In the genomic region with DNA sequence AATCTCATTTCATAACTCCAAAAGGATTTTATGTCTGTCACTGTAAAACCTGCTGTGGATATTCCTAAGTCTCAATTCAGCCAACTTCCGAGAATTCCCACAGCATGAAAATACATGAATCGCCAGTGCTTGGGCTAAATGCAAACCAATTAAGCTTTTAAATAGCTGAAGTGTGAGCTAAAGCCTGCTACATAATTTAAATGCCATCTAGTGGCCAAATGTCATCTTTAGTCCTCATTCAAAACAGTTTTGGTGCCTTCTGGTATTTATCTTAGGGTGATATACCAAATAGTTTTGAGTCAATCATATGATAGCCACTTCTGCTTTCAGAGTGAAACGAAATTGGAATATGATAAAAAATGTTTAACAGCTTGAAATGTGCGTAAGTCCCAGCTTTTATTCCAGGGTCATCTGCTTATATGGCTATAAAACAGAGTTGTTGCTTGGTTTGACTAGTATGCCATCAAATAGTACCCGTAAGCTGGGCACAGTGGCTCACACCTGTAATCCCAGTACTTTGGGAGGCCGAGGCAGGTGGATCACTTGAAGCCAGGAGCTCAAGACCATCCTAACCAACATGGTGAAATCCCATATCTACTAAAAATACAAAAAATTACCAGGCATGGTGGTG, we compare ENCODE assay signal across 8 cellular contexts. TPM values are rescaled to one million over a fixed set of nuclear protein-coding genes. Genes with fewer than 3 reads are reported as not detected.
A peak's percentile ranks its signal among the peaks of the same experiment; 100 is the strongest.
DNase-seq lines count a peak whose midpoint lies in the region; ATAC-seq, FAIRE-seq and TF ChIP-seq lines count a peak whose summit lies in the region.

No MANE protein-coding gene starts in this region.

- no peak overlapping the region for H3K4me3 ChIP-seq in breast epithelium

- intact Hi-C loops in breast epithelium (cut with DNase I; ENCODE audit: low total_unique reads), result no loop called here

- in situ Hi-C loops in ACHN (cut with HindIII; ENCODE audit: low pct_ligation_motif_present, low pct_unique_long_range_greater_than_20kb, low sequenced_read_pairs), result loop anchor here (25.0 kb wide), 1 partner anchor 286 kb away; no protein-coding TSS in a partner anchor

- H3K27me3 ChIP-seq in breast epithelium, result no peaks in the 10 kb centered on the region

- peak; percentile 80 for FAIRE-seq in GM18507 (lab: Jason Lieb, UNC)

- DNase-seq in ACHN (peak; percentile 45), GM18507 (ENCODE audit: extremely low spot score, insufficient read length, low read depth) (peak; percentile 9), NCI-H510A (lab: John Stamatoyannopoulos, UW) (peak; percentile 14), breast epithelium (ENCODE audit: low spot score in 2 of 2) (no peak), left kidney (ENCODE audit: low read depth, low spot score) (peak; percentile 50), COLO668 (lab: John Stamatoyannopoulos, UW; ENCODE audit: unreplicated experiment) (no peak)

- ATAC-seq in HG03135 (IDR thresholded peaks at IDR 0.05; ENCODE audit: unreplicated experiment) (peak; percentile 67), HG03521 (IDR thresholded peaks at IDR 0.05; ENCODE audit: unreplicated experiment) (no peak)

- no peak overlapping the region for H3K27ac ChIP-seq in breast epithelium

- H3K36me3 ChIP-seq in breast epithelium, result no peaks in the 10 kb centered on the region

- no peaks in the 10 kb centered on the region for H3K4me1 ChIP-seq in breast epithelium

- TF ChIP-seq POLR2A in breast epithelium (IDR thresholded peaks at IDR 0.05), result no peak

- peak; percentile 26 to 55 (median 38) for TF ChIP-seq CTCF in breast epithelium (IDR thresholded peaks at IDR 0.05)

- H3K9me3 ChIP-seq in breast epithelium, result no peaks in the 10 kb centered on the region

RNA-seq across cellular contexts. Expression of gene CCNL1, which starts 41.8 kb away (rescaled TPM):
- 100 to 1,000 TPM; 270 to 573 (median 300) TPM for total RNA-seq in breast epithelium

Comparison
In these comparisons a context has a peak if more than half of its experiments do, and no peak if none do; other contexts are left out.
1. DNase-seq: peak in ACHN (single experiment), GM18507 (single experiment), NCI-H510A (single experiment) and left kidney (single experiment); none in breast epithelium (0 of 2) and COLO668 (single experiment).